Comparison of ENCODE assay signal across 30 cellular contexts in genomic region chr6:101716387-101716786, GRCh38.
"Had no signal": no experiment of that assay in that cellular context is flagged by ENCODE, and none has a peak within 500 bp of the region (broad histone marks: within the 10 kb centered on the region; RNA-seq: fewer than 3 reads in every experiment).

No MANE protein-coding gene starts in this region.

- H3K9ac ChIP-seq: SK-N-SH had no signal

- H3K9me2 ChIP-seq: SK-N-SH had no signal

- H3K27ac Mint-ChIP-seq: activated CD4-positive, alpha-beta T cell treated with anti-CD3 and anti-CD28 coated beads for 36 hours; activated CD4-positive, alpha-beta T cell treated with anti-CD3 and anti-CD28 coated beads, Interleukin-2, amount 10 ng/mL, durations not matched to agents 7 days and 5 days; activated CD8-positive, alpha-beta T cell treated with anti-CD3 and anti-CD28 coated beads, Interleukin-2, amount 10 ng/mL, durations not matched to agents 7 days and 5 days; activated naive CD4-positive, alpha-beta T cell treated with anti-CD3 and anti-CD28 coated beads, Interleukin-2, amount 50 U/mL, for 24 hours; activated naive CD8-positive, alpha-beta T cell treated with anti-CD3 and anti-CD28 coated beads, Interleukin-2, amount 10 ng/mL, durations not matched to agents 7 days and 5 days; activated T-cell treated with anti-CD3 and anti-CD28 coated beads, Interleukin-2, amount 50 U/mL, for 24 hours; activated T-helper 2 cell treated with anti-CD3 and anti-CD28 coated beads, Interferon-gamma antibody, Interleukin-2, Interleukin-4, amounts not matched to agents 10 μg/mL and 5 μg/mL and 100 μg/mL, durations not matched to agents 14 hours and 24 hours and 36 hours; T-helper 1 cell treated with Interleukin-12 subunit alpha and Interleukin-12 subunit beta and Interleukin-4 antibody, amounts not matched to agents 30 μg/mL and 1 μg/mL, for 36 hours; T-helper 2 cell treated with Interferon-gamma antibody and Interleukin-4, amounts not matched to agents 5 μg/mL and 100 μg/mL, for 36 hours had no signal

- H3K4me2 ChIP-seq: SK-N-SH had no signal

- DNase-seq: activated CD4-positive, alpha-beta T cell treated with anti-CD3 and anti-CD28 coated beads for 36 hours; activated CD4-positive, alpha-beta T cell treated with anti-CD3 and anti-CD28 coated beads, Interleukin-2, amount 10 ng/mL, durations not matched to agents 7 days and 5 days; activated CD4-positive, alpha-beta T cell treated with anti-CD3 and anti-CD28 coated beads, Interleukin-2, amount 50 U/mL, for 48 hours; activated CD8-positive, alpha-beta T cell treated with anti-CD3 and anti-CD28 coated beads, Interleukin-2, amount 10 ng/mL, durations not matched to agents 7 days and 5 days; activated gamma-delta T cell; activated naive CD4-positive, alpha-beta T cell treated with Interleukin-2 at 50 U/mL for 16 hours; activated naive CD8-positive, alpha-beta T cell treated with anti-CD3 and anti-CD28 coated beads, Interleukin-2, amount 10 ng/mL, durations not matched to agents 7 days and 5 days; activated T-cell treated with anti-CD3 and anti-CD28 coated beads, Interleukin-2, amount 50 U/mL, for 24 hours; amygdala; body of pancreas; Karpas-422; KBM-7; NCI-H1105; NCI-H1436; NCI-H1694 treated with DMSO at 0.1 percent for 48 hours; NCI-H2029; NCI-H510A; NCI-H526; NCI-H748 treated with DMSO at 0.1 percent for 48 hours; OCI-M1; SHP77; SK-N-SH had no signal

- H3K27me3 Mint-ChIP-seq: activated CD4-positive, alpha-beta T cell treated with anti-CD3 and anti-CD28 coated beads for 36 hours; activated CD4-positive, alpha-beta T cell treated with anti-CD3 and anti-CD28 coated beads, Interleukin-2, amount 10 ng/mL, durations not matched to agents 7 days and 5 days; activated naive CD4-positive, alpha-beta T cell treated with anti-CD3 and anti-CD28 coated beads, Interleukin-2, amount 50 U/mL, for 24 hours; activated naive CD8-positive, alpha-beta T cell treated with anti-CD3 and anti-CD28 coated beads, Interleukin-2, amount 10 ng/mL, durations not matched to agents 7 days and 5 days; activated T-cell treated with anti-CD3 and anti-CD28 coated beads, Interleukin-2, amount 50 U/mL, for 24 hours had no signal

- H3K4me1 ChIP-seq: body of pancreas, breast epithelium, SJSA1 had no signal

- H3K36me3 Mint-ChIP-seq: activated naive CD4-positive, alpha-beta T cell treated with anti-CD3 and anti-CD28 coated beads, Interleukin-2, amount 50 U/mL, for 24 hours; activated naive CD8-positive, alpha-beta T cell treated with anti-CD3 and anti-CD28 coated beads, Interleukin-2, amount 10 ng/mL, durations not matched to agents 7 days and 5 days had no signal

- H3K4me1 Mint-ChIP-seq: activated CD4-positive, alpha-beta T cell treated with anti-CD3 and anti-CD28 coated beads for 36 hours; activated CD4-positive, alpha-beta T cell treated with anti-CD3 and anti-CD28 coated beads, Interleukin-2, amount 10 ng/mL, durations not matched to agents 7 days and 5 days; activated naive CD4-positive, alpha-beta T cell treated with anti-CD3 and anti-CD28 coated beads, Interleukin-2, amount 50 U/mL, for 24 hours; activated naive CD8-positive, alpha-beta T cell treated with anti-CD3 and anti-CD28 coated beads, Interleukin-2, amount 10 ng/mL, durations not matched to agents 7 days and 5 days had no signal

- H3K9me3 Mint-ChIP-seq: activated CD4-positive, alpha-beta T cell treated with anti-CD3 and anti-CD28 coated beads, Interleukin-2, amount 10 ng/mL, durations not matched to agents 7 days and 5 days; activated naive CD4-positive, alpha-beta T cell treated with anti-CD3 and anti-CD28 coated beads, Interleukin-2, amount 50 U/mL, for 24 hours; activated naive CD8-positive, alpha-beta T cell treated with anti-CD3 and anti-CD28 coated beads, Interleukin-2, amount 10 ng/mL, durations not matched to agents 7 days and 5 days; activated T-cell treated with anti-CD3 and anti-CD28 coated beads, Interleukin-2, amount 50 U/mL, for 24 hours; activated T-helper 2 cell treated with anti-CD3 and anti-CD28 coated beads, Interferon-gamma antibody, Interleukin-2, Interleukin-4, amounts not matched to agents 10 μg/mL and 5 μg/mL and 100 μg/mL, durations not matched to agents 14 hours and 24 hours and 36 hours; T-helper 1 cell treated with Interleukin-12 subunit alpha and Interleukin-12 subunit beta and Interleukin-4 antibody, amounts not matched to agents 30 μg/mL and 1 μg/mL, for 36 hours; T-helper 2 cell treated with Interferon-gamma antibody and Interleukin-4, amounts not matched to agents 5 μg/mL and 100 μg/mL, for 36 hours had no signal

- H3K27ac ChIP-seq: body of pancreas, breast epithelium, SJSA1 had no signal

- H3K27me3 ChIP-seq: body of pancreas, breast epithelium, SJSA1 had no signal

- ATAC-seq: activated CD4-positive, alpha-beta T cell treated with anti-CD3 and anti-CD28 coated beads for 36 hours; activated CD4-positive, CD25-positive, alpha-beta regulatory T cell treated with anti-CD3 and anti-CD28 coated beads, Interleukin-2, amount 50 U/mL, for 24 hours; activated CD8-positive, alpha-beta T cell treated with anti-CD3 and anti-CD28 coated beads, Interleukin-2, amount 10 ng/mL, durations not matched to agents 7 days and 5 days; body of pancreas; Panc1 had no signal

- H3K36me3 ChIP-seq: breast epithelium, SJSA1 had no signal

- H3K4me3 ChIP-seq: body of pancreas, breast epithelium, SJSA1 had no signal

- H3K9me3 ChIP-seq: body of pancreas, breast epithelium, SJSA1, SK-N-SH had no signal

- H3K4me3 Mint-ChIP-seq: activated CD4-positive, alpha-beta T cell treated with anti-CD3 and anti-CD28 coated beads for 36 hours; activated CD4-positive, alpha-beta T cell treated with anti-CD3 and anti-CD28 coated beads, Interleukin-2, amount 10 ng/mL, durations not matched to agents 7 days and 5 days; activated CD8-positive, alpha-beta T cell treated with anti-CD3 and anti-CD28 coated beads, Interleukin-2, amount 10 ng/mL, durations not matched to agents 7 days and 5 days; activated naive CD4-positive, alpha-beta T cell treated with anti-CD3 and anti-CD28 coated beads, Interleukin-2, amount 50 U/mL, for 24 hours; activated naive CD8-positive, alpha-beta T cell treated with anti-CD3 and anti-CD28 coated beads, Interleukin-2, amount 10 ng/mL, durations not matched to agents 7 days and 5 days; activated T-cell treated with anti-CD3 and anti-CD28 coated beads, Interleukin-2, amount 50 U/mL, for 24 hours; T-helper 1 cell treated with Interleukin-12 subunit alpha and Interleukin-12 subunit beta and Interleukin-4 antibody, amounts not matched to agents 30 μg/mL and 1 μg/mL, for 36 hours; T-helper 2 cell treated with Interferon-gamma antibody and Interleukin-4, amounts not matched to agents 5 μg/mL and 100 μg/mL, for 36 hours had no signal
